In genomic region chr7:88217675-88218427, GRCh38 we compare ENCODE assay signal across 8 cellular contexts. TPM values are rescaled to one million over a fixed set of nuclear protein-coding genes. Genes with fewer than 3 reads are reported as not detected.
DNase-seq lines count a peak whose midpoint lies in the region; ATAC-seq and TF ChIP-seq lines count a peak whose summit lies in the region.

No MANE protein-coding gene starts in this region.

- TF ChIP-seq EP300 in SK-N-SH (IDR thresholded peaks at IDR 0.05; ENCODE audit: borderline replicate concordance in 1 of 2, low read depth in 1 of 2, low read length in 1 of 2), result no peak

- peak overlapping the region; percentile 80 for H3K4me3 Mint-ChIP-seq in dendritic cell treated with granulocyte-macrophage colony-stimulating factor and Interleukin-4, amounts not matched to agents 40 ng/mL and 50 ng/mL, for 4 days

- no peak for ATAC-seq in SK-N-SH treated with all-trans-retinoic acid at 6 μM for 48 hours
- peak; percentile 72 for ATAC-seq in HG02623 (IDR thresholded peaks at IDR 0.05; ENCODE audit: unreplicated experiment)

- no peak for TF ChIP-seq RAD21 in SK-N-SH (IDR thresholded peaks at IDR 0.05; ENCODE audit: low read length)

- peaks cover 39% of the 10 kb centered on the region for H3K4me1 Mint-ChIP-seq in dendritic cell treated with granulocyte-macrophage colony-stimulating factor and Interleukin-4, amounts not matched to agents 40 ng/mL and 50 ng/mL, for 4 days (ENCODE audit: low read depth)

- peaks cover 6 to 19% of the 10 kb centered on the region in 2 experiments for H3K4me1 ChIP-seq in SK-N-SH (ENCODE audit: control insufficient read depth in 1 of 2, insufficient read depth in 2 of 2, low read depth in 1 of 2, low read length in 1 of 2)

- H3F3A ChIP-seq in SK-N-SH (replicated peaks; ENCODE audit: insufficient read depth), result peaks cover 12% of the 10 kb centered on the region

- CTCF ChIA-PET in SK-N-SH (lab: Yijun Ruan, JAX), result interaction anchor here (0.6 to 2.0 kb wide), 7 partner anchors 9 to 134 kb away, joined by 3 to 9 read pairs (median 3); no protein-coding TSS in a partner anchor

- DNase-seq in SK-N-SH (no peak), NB4 (ENCODE audit: low read depth) (peak; percentile 45), retinal pigment epithelial cell (ENCODE audit: low read depth) (no peak), NCI-H526 treated with DMSO at 0.1 percent for 48 hours (lab: John Stamatoyannopoulos, UW) (no peak), activated gamma-delta T cell (lab: John Stamatoyannopoulos, UW) (no peak)

- H3K9me3 ChIP-seq in SK-N-SH, result no peaks in the 10 kb centered on the region

- H3K4me3 ChIP-seq in SK-N-SH (ENCODE audit: low read depth in 2 of 2, low read length in 1 of 2) (peak overlapping the region; percentile 79 to 100), NB4 (ENCODE audit: low read depth, low read length) (peak overlapping the region; percentile 74), retinal pigment epithelial cell (ENCODE audit: low read length) (peak overlapping the region; percentile 87)

- TF ChIP-seq POLR2A in NB4 (IDR thresholded peaks at IDR 0.05; ENCODE audit: extremely low read depth, insufficient read length), result no peak

- H2AFZ ChIP-seq in SK-N-SH (ENCODE audit: low read depth), result no peak overlapping the region

- peak overlapping the region; percentile 95 for H3K27ac Mint-ChIP-seq in dendritic cell treated with granulocyte-macrophage colony-stimulating factor and Interleukin-4, amounts not matched to agents 40 ng/mL and 50 ng/mL, for 4 days

- 71% methylated on average over 1 of the region's 1 CpG for WGBS in SK-N-SH (ENCODE audit: low lambda C conversion rate)

- peak overlapping the region in 1 of 2 experiments; percentile 87; a peak in 3 of 4 replicates for H3K27ac ChIP-seq in SK-N-SH (ENCODE audit: low read depth in 2 of 2, low read length in 1 of 2)

- no peaks in the 10 kb centered on the region for H3K9me2 ChIP-seq in SK-N-SH

- no peaks in the 10 kb centered on the region for H3K27me3 Mint-ChIP-seq in dendritic cell treated with granulocyte-macrophage colony-stimulating factor and Interleukin-4, amounts not matched to agents 40 ng/mL and 50 ng/mL, for 4 days

- H3K36me3 ChIP-seq in SK-N-SH (replicated peaks in 1 of 2; ENCODE audit: control insufficient read depth in 1 of 2, insufficient read depth in 2 of 2, low read length in 1 of 2), result peaks cover 39 to 54% of the 10 kb centered on the region in 2 experiments

- H3K9me3 Mint-ChIP-seq in dendritic cell treated with granulocyte-macrophage colony-stimulating factor and Interleukin-4, amounts not matched to agents 40 ng/mL and 50 ng/mL, for 4 days, result no peaks in the 10 kb centered on the region

- intact Hi-C loops in dendritic cell treated with granulocyte-macrophage colony-stimulating factor and Interleukin-4, amounts not matched to agents 40 ng/mL and 50 ng/mL, for 4 days (cut with micrococcal nuclease), result loop anchor here (5.0 kb wide), 1 partner anchor 341 kb away; the partner anchor contains the start of genes DBF4 and SLC25A40

- H3K27me3 ChIP-seq in SK-N-SH (ENCODE audit: insufficient read depth), result no peaks in the 10 kb centered on the region

- no peak for TF ChIP-seq CTCF in SK-N-SH (IDR thresholded peaks at IDR 0.05)
- TF ChIP-seq CTCF in NB4 (IDR thresholded peaks at IDR 0.05; ENCODE audit: low read depth, low read length), result no peak
- TF ChIP-seq CTCF in retinal pigment epithelial cell (conservative IDR thresholded peaks at IDR 0.05; ENCODE audit: low read depth, low read length), result no peak

- H3K4me2 ChIP-seq in SK-N-SH, result peak overlapping the region; percentile 79

- POLR2A ChIA-PET in SK-N-SH (lab: Yijun Ruan, JAX), result no interaction called here

- H3K36me3 Mint-ChIP-seq in dendritic cell treated with granulocyte-macrophage colony-stimulating factor and Interleukin-4, amounts not matched to agents 40 ng/mL and 50 ng/mL, for 4 days (ENCODE audit: low read depth), result peaks cover 54% of the 10 kb centered on the region

- peaks cover 51% of the 10 kb centered on the region for H3K79me2 ChIP-seq in SK-N-SH (ENCODE audit: insufficient read depth)

- peaks cover 22% of the 10 kb centered on the region for H4K20me1 ChIP-seq in SK-N-SH (ENCODE audit: insufficient read depth)

- H3K9ac ChIP-seq in SK-N-SH, result peak overlapping the region; percentile 86; the same call in 1 of the 2 replicates

TF ChIP-seq in SK-N-SH, 30 proteins besides CTCF, POLR2A, EP300 and RAD21:
- no peak for TF ChIP-seq IRF3 (IDR thresholded peaks at IDR 0.05; ENCODE audit: low read depth, low read length)
- TF ChIP-seq POLR2AphosphoS5 (IDR thresholded peaks at IDR 0.05; ENCODE audit: low read depth, low read length), result 0 out of 2 replicates have a peak, but pooled peaks have one; percentile 13

TF ChIP-seq in SK-N-SH treated with all-trans-retinoic acid at 6 μM for 48 hours, 23 proteins besides CTCF, POLR2A, EP300 and RAD21 (continues in another document):
- TF ChIP-seq PATZ1 (CRISPR knock-in tag; IDR thresholded peaks at IDR 0.05; ENCODE audit: borderline replicate concordance), result no peak
- no peak for TF ChIP-seq ZFP3 (CRISPR knock-in tag; IDR thresholded peaks at IDR 0.05)
- no peak for TF ChIP-seq PPARA (CRISPR knock-in tag; IDR thresholded peaks at IDR 0.05; ENCODE audit: borderline replicate concordance)
- no peak for TF ChIP-seq ZC3H10 (CRISPR knock-in tag; IDR thresholded peaks at IDR 0.05)
- no peak for TF ChIP-seq TOX (CRISPR knock-in tag; IDR thresholded peaks at IDR 0.05; ENCODE audit: borderline replicate concordance)
- no peak for TF ChIP-seq CSRNP3 (CRISPR knock-in tag; IDR thresholded peaks at IDR 0.05)
- TF ChIP-seq RARB (CRISPR knock-in tag; IDR thresholded peaks at IDR 0.05), result no peak
- no peak for TF ChIP-seq ISL1 (CRISPR knock-in tag; IDR thresholded peaks at IDR 0.05)
- no peak for TF ChIP-seq ZNF70 (CRISPR knock-in tag; IDR thresholded peaks at IDR 0.05)
- no peak for TF ChIP-seq ZFP30 (CRISPR knock-in tag; IDR thresholded peaks at IDR 0.05)
- TF ChIP-seq POU6F1 (CRISPR knock-in tag; IDR thresholded peaks at IDR 0.05; ENCODE audit: borderline replicate concordance, low read depth), result no peak
- TF ChIP-seq TCF4 (CRISPR knock-in tag; IDR thresholded peaks at IDR 0.05; ENCODE audit: borderline replicate concordance), result no peak
- no peak for TF ChIP-seq ARNTL (CRISPR knock-in tag; IDR thresholded peaks at IDR 0.05; ENCODE audit: borderline replicate concordance, low read depth)
- TF ChIP-seq GLIS3 (CRISPR knock-in tag; IDR thresholded peaks at IDR 0.05), result no peak
- no peak for TF ChIP-seq OSR1 (CRISPR knock-in tag; IDR thresholded peaks at IDR 0.05)

RNA-seq across cellular contexts. Expression of gene SRI, which starts 2.0 kb away (rescaled TPM):
- 195 and 197 TPM in 2 replicates for polyA plus RNA-seq in SK-N-SH (2012; rRNA removed)
- polyA plus RNA-seq in SK-N-SH (2012; cell fraction: cytosol; rRNA removed), result 251 and 340 TPM in 2 replicates
- polyA plus RNA-seq in SK-N-SH (2012; cell fraction: nucleus; rRNA removed), result 98.6 and 154 TPM in 2 replicates
